Comparison of ENCODE assay signal across 15 cellular contexts in the genomic region with DNA sequence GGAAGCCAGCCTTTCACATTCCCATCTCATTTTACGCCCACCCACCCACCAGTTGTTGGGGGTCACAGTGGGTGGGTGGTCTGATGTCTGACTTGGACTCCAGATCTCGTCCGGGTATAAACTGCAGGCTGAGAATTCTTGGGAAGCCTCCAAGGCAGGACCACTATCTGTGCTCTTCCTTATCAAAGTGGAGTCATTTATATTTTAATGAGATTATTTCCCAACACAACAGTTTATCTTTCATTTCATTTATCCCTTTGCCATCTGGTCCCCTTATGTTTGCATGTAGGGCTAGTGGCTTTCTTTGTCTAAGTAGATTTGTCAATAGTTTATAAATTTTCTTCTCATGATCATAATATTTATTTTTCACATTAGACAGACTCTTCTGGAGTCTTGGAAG. TPM values are rescaled to one million over a fixed set of nuclear protein-coding genes. Genes with fewer than 3 reads are reported as not detected.
DNase-seq lines count a peak whose midpoint lies in the region; ATAC-seq and TF ChIP-seq lines count a peak whose summit lies in the region.
"Had no signal": no experiment of that assay in that cellular context is flagged by ENCODE, and none has a peak within 500 bp of the region (broad histone marks: within the 10 kb centered on the region; RNA-seq: fewer than 3 reads in every experiment).

No MANE protein-coding gene starts in this region.

- H4K20me1 ChIP-seq in SK-N-SH (ENCODE audit: insufficient read depth): no peaks in the 10 kb centered on the region

- DNase-seq in DMS 273 (lab: John Stamatoyannopoulos, UW; ENCODE audit: unreplicated experiment) (peak; percentile 23), DMS 273 treated with DMSO at 0.1 percent for 48 hours (lab: John Stamatoyannopoulos, UW) (no peak), SK-N-SH (peak; percentile 68), fibroblast of villous mesenchyme (ENCODE audit: low read depth) (peak; percentile 17), erythroblast (lab: John Stamatoyannopoulos, UW) (no peak), body of pancreas (no peak)
- no peak for DNase-seq in activated CD4-positive, alpha-beta T cell treated with anti-CD3 and anti-CD28 coated beads, Interleukin-2, amount 50 U/mL, for 48 hours
- DNase-seq: C1 segment of cervical spinal cord; Calu3; CD4-positive, alpha-beta T cell; DMS53; GF-D8; GM23248; H7 had no signal

- H3K9ac ChIP-seq in SK-N-SH: no peak overlapping the region
- H3K9ac ChIP-seq: GM23248 had no signal

- TF ChIP-seq RAD21 in SK-N-SH (IDR thresholded peaks at IDR 0.05; ENCODE audit: low read length): peak; percentile 16

- H3K27me3 ChIP-seq in SK-N-SH (ENCODE audit: insufficient read depth) (peaks cover 9% of the 10 kb centered on the region; the same call in 1 of the 2 replicates), body of pancreas (no peaks in the 10 kb centered on the region)

- H3K4me3 ChIP-seq in SK-N-SH (ENCODE audit: low read depth in 2 of 2, low read length in 1 of 2): no peak overlapping the region
- no peak overlapping the region for H3K4me3 ChIP-seq in fibroblast of villous mesenchyme (ENCODE audit: low read depth, low read length)
- no peak overlapping the region for H3K4me3 ChIP-seq in body of pancreas
- H3K4me3 ChIP-seq: GM23248 had no signal

- H3K27ac ChIP-seq in SK-N-SH (ENCODE audit: low read depth in 2 of 2, low read length in 1 of 2): no peak overlapping the region
- H3K27ac ChIP-seq in body of pancreas: no peak overlapping the region
- H3K27ac ChIP-seq: 22Rv1, GM23248 had no signal

- H2AFZ ChIP-seq in SK-N-SH (ENCODE audit: low read depth): no peak overlapping the region
- H2AFZ ChIP-seq: GM23248 had no signal

- H3K36me3 ChIP-seq in SK-N-SH (replicated peaks in 1 of 2; ENCODE audit: control insufficient read depth in 1 of 2, insufficient read depth in 2 of 2, low read length in 1 of 2) (no peaks in the 10 kb centered on the region), body of pancreas (replicated peaks in 1 of 2; ENCODE audit: insufficient read depth in 1 of 2, low read depth in 2 of 2) (no peaks in the 10 kb centered on the region)

- H3K4me2 ChIP-seq in SK-N-SH: no peak overlapping the region

- CTCF ChIA-PET in SK-N-SH (lab: Yijun Ruan, JAX): interaction anchor here (0.6 to 4.0 kb wide), 5 partner anchors 14 to 93 kb away, joined by 3 to 25 read pairs (median 3); no protein-coding TSS in a partner anchor

- no peaks in the 10 kb centered on the region for H3F3A ChIP-seq in SK-N-SH (replicated peaks; ENCODE audit: insufficient read depth)

- TF ChIP-seq POLR2A in erythroblast (IDR thresholded peaks at IDR 0.05; ENCODE audit: low read length) (no peak), body of pancreas (IDR thresholded peaks at IDR 0.05) (no peak)

- H3K79me2 ChIP-seq in SK-N-SH (ENCODE audit: insufficient read depth): no peaks in the 10 kb centered on the region

- POLR2A ChIA-PET in SK-N-SH (lab: Yijun Ruan, JAX): no interaction called here

- no peaks in the 10 kb centered on the region for H3K9me3 ChIP-seq in SK-N-SH
- H3K9me3 ChIP-seq in body of pancreas: no peaks in the 10 kb centered on the region

- H3K9me2 ChIP-seq in SK-N-SH: no peaks in the 10 kb centered on the region

- H3K4me1 ChIP-seq in SK-N-SH (ENCODE audit: control insufficient read depth in 1 of 2, insufficient read depth in 2 of 2, low read depth in 1 of 2, low read length in 1 of 2) (peaks cover 0 to 20% of the 10 kb centered on the region in 2 experiments; a peak in 2 of 4 replicates), body of pancreas (peaks cover 15% of the 10 kb centered on the region)

- TF ChIP-seq CTCF in SK-N-SH (IDR thresholded peaks at IDR 0.05) (no peak), fibroblast of villous mesenchyme (IDR thresholded peaks at IDR 0.05; ENCODE audit: insufficient read depth, low read depth, low read length) (no peak), body of pancreas (IDR thresholded peaks at IDR 0.05) (no peak)

- WGBS in SK-N-SH (ENCODE audit: low lambda C conversion rate): 50% methylated on average over 3 of the region's 3 CpGs
- 90% methylated on average over 3 of the region's 3 CpGs for WGBS in body of pancreas, 2 donors

- no peak for ATAC-seq in body of pancreas

- TF ChIP-seq EP300 in SK-N-SH (IDR thresholded peaks at IDR 0.05; ENCODE audit: borderline replicate concordance in 1 of 2, low read depth in 1 of 2, low read length in 1 of 2): peak in 1 of 2 experiments; percentile 77; a peak in 2 of 4 replicates

- intact Hi-C loops in body of pancreas (cut with DNase I): no loop called here

TF ChIP-seq in SK-N-SH, 30 proteins besides CTCF, POLR2A, EP300 and RAD21 (continues in another document):
- TF ChIP-seq RFX5 (IDR thresholded peaks at IDR 0.05; ENCODE audit: low read length) (no peak), MEF2A (IDR thresholded peaks at IDR 0.05; ENCODE audit: borderline replicate concordance, low read depth) (no peak), FOSL2 (IDR thresholded peaks at IDR 0.05; ENCODE audit: borderline replicate concordance, low read depth) (no peak), NRF1 (IDR thresholded peaks at IDR 0.05; ENCODE audit: low read depth, low read length) (no peak), SMC3 (IDR thresholded peaks at IDR 0.05; ENCODE audit: low read depth, low read length) (no peak), FOXJ3 (CRISPR knock-in tag; IDR thresholded peaks at IDR 0.05) (peak; percentile 68; the same call in 1 of the 2 replicates), TAF1 (IDR thresholded peaks at IDR 0.05; ENCODE audit: borderline replicate concordance, low read depth, low read length) (no peak), FOXM1 (IDR thresholded peaks at IDR 0.05; ENCODE audit: low read depth) (no peak), YY1 (IDR thresholded peaks at IDR 0.05; ENCODE audit: low read depth) (no peak), SIN3A (IDR thresholded peaks at IDR 0.05; ENCODE audit: borderline replicate concordance, low read depth, low read length) (no peak), JUND (IDR thresholded peaks at IDR 0.05) (no peak), RCOR1 (IDR thresholded peaks at IDR 0.05; ENCODE audit: low read length) (peak; percentile 96), CHD2 (IDR thresholded peaks at IDR 0.05; ENCODE audit: low read length, partially characterized antibody) (peak; percentile 72), TEAD4 (IDR thresholded peaks at IDR 0.05; ENCODE audit: borderline replicate concordance, insufficient read depth) (peak; percentile 38; the same call in 1 of the 2 replicates)
- TF ChIP-seq, protein P1, sequence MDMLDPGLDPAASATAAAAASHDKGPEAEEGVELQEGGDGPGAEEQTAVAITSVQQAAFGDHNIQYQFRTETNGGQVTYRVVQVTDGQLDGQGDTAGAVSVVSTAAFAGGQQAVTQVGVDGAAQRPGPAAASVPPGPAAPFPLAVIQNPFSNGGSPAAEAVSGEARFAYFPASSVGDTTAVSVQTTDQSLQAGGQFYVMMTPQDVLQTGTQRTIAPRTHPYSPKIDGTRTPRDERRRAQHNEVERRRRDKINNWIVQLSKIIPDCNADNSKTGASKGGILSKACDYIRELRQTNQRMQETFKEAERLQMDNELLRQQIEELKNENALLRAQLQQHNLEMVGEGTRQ (IDR thresholded peaks at IDR 0.05; ENCODE audit: borderline replicate concordance, low read depth, low read length): no peak
- TF ChIP-seq, protein P2, sequence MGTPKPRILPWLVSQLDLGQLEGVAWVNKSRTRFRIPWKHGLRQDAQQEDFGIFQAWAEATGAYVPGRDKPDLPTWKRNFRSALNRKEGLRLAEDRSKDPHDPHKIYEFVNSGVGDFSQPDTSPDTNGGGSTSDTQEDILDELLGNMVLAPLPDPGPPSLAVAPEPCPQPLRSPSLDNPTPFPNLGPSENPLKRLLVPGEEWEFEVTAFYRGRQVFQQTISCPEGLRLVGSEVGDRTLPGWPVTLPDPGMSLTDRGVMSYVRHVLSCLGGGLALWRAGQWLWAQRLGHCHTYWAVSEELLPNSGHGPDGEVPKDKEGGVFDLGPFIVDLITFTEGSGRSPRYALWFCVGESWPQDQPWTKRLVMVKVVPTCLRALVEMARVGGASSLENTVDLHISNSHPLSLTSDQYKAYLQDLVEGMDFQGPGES (IDR thresholded peaks at IDR 0.05; ENCODE audit: low read depth, low read length): no peak
- TF ChIP-seq, protein P3, sequence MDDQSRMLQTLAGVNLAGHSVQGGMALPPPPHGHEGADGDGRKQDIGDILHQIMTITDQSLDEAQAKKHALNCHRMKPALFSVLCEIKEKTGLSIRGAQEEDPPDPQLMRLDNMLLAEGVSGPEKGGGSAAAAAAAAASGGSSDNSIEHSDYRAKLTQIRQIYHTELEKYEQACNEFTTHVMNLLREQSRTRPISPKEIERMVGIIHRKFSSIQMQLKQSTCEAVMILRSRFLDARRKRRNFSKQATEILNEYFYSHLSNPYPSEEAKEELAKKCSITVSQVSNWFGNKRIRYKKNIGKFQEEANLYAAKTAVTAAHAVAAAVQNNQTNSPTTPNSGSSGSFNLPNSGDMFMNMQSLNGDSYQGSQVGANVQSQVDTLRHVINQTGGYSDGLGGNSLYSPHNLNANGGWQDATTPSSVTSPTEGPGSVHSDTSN (IDR thresholded peaks at IDR 0.05): no peak

RNA-seq across cellular contexts. Expression of a gene that starts 3.5 kb away (rescaled TPM):
- 1.5 and 2.0 TPM in 2 replicates for polyA plus RNA-seq in SK-N-SH (2012; rRNA removed)
- 1.3 and 1.6 TPM in 2 replicates for polyA plus RNA-seq in SK-N-SH (2012; cell fraction: cytosol; rRNA removed)
- 1.0 and 1.5 TPM in 2 replicates for polyA plus RNA-seq in SK-N-SH (2012; cell fraction: nucleus; rRNA removed)
- total RNA-seq in fibroblast of villous mesenchyme: 10.0 and 25.0 TPM in 2 replicates
- total RNA-seq in body of pancreas: 1 to 10 TPM in 1 of 2 donors, under 1 TPM in 1; 0.78 to 2.0 TPM
- total RNA-seq: CD4-positive, alpha-beta T cell; GM23248 had no signal
- polyA plus RNA-seq: GM23248 had no signal

Comparison
In these comparisons a context has a peak if more than half of its experiments do, and no peak if none do; other contexts are left out.
1. DNase-seq: peak in DMS 273 (single experiment), SK-N-SH (single experiment) and fibroblast of villous mesenchyme (single experiment); none in DMS 273 treated with DMSO at 0.1 percent for 48 hours (single experiment), erythroblast (0 of 2), body of pancreas (0 of 4) and activated CD4-positive, alpha-beta T cell treated with anti-CD3 and anti-CD28 coated beads, Interleukin-2, amount 50 U/mL, for 48 hours (0 of 2).